Comparison of ENCODE assay signal across 10 cellular contexts in genomic region chr12:95385646-95386045, GRCh38.
DNase-seq lines count a peak whose midpoint lies in the region; ATAC-seq, FAIRE-seq and TF ChIP-seq lines count a peak whose summit lies in the region.
"Had no signal": no experiment of that assay in that cellular context is flagged by ENCODE, and none has a peak within 500 bp of the region (broad histone marks: within the 10 kb centered on the region; RNA-seq: fewer than 3 reads in every experiment).

No MANE protein-coding gene starts in this region.

- FAIRE-seq in keratinocyte (lab: Jason Lieb, UNC): no peak
- no peak for FAIRE-seq in HepG2 (lab: Jason Lieb, UNC)

- no peaks in the 10 kb centered on the region for H3K79me2 ChIP-seq in keratinocyte (ENCODE audit: control insufficient read depth, insufficient read depth, low read length)
- H3K79me2 ChIP-seq in HepG2 (ENCODE audit: insufficient read depth, low read length): no peaks in the 10 kb centered on the region

- no peak for TF ChIP-seq RAD21 in HepG2 (CRISPR knock-in tag; IDR thresholded peaks at IDR 0.05)

- dilution Hi-C loops in keratinocyte (cut with MboI; ENCODE audit: extremely low pct_ligation_motif_present, low sequenced_read_pairs): no loop called here

- H3K27ac ChIP-seq in breast epithelium: peak overlapping the region; percentile 79 to 92
- no peak overlapping the region for H3K27ac ChIP-seq in keratinocyte (ENCODE audit: control insufficient read depth, insufficient read depth, low read length)
- H3K27ac ChIP-seq in suprapubic skin: peak overlapping the region; percentile 70
- no peak overlapping the region for H3K27ac ChIP-seq in HepG2 (ENCODE audit: extremely low read length, insufficient read depth, low read length)
- H3K27ac ChIP-seq: cardiac muscle cell had no signal

- H4K20me1 ChIP-seq in keratinocyte (ENCODE audit: control insufficient read depth, extremely low read depth, insufficient read depth, low read length) (no peaks in the 10 kb centered on the region), HepG2 (ENCODE audit: insufficient read depth, low read length) (no peaks in the 10 kb centered on the region)

- no peak for ATAC-seq in HepG2

- H3K4me2 ChIP-seq in keratinocyte (ENCODE audit: control insufficient read depth, extremely low read depth, insufficient read depth, low read depth, low read length) (peak overlapping the region; percentile 17), HepG2 (ENCODE audit: low read depth, low read length) (no peak overlapping the region)

- WGBS in suprapubic skin: 40% methylated on average over 5 of the region's 5 CpGs
- 27% methylated on average over 5 of the region's 5 CpGs for WGBS in HepG2 (ENCODE audit: low lambda C conversion rate)

- POLR2A ChIA-PET in HepG2 (lab: Yijun Ruan, JAX): no interaction called here

- CTCF ChIA-PET in HepG2 (lab: Yijun Ruan, JAX; ENCODE audit: low intra/inter-chr PET ratio, low total read pairs): no interaction called here

- H3K4me3 ChIP-seq in HFF-Myc (replicated peaks; ENCODE audit: low read depth, low read length): peak overlapping the region; percentile 35
- peak overlapping the region; percentile 37 to 67 (median 49) for H3K4me3 ChIP-seq in breast epithelium
- H3K4me3 ChIP-seq in keratinocyte (ENCODE audit: control insufficient read depth in 2 of 3, extremely low read depth in 1 of 3, insufficient read depth in 2 of 3, low read depth in 1 of 3, low read length in 3 of 3): no peak overlapping the region
- H3K4me3 ChIP-seq in suprapubic skin: peak overlapping the region; percentile 38
- H3K4me3 ChIP-seq in HepG2 (replicated peaks in 1 of 3; ENCODE audit: insufficient read depth in 1 of 3, low read depth in 2 of 3, low read length in 3 of 3): no peak overlapping the region
- no peak overlapping the region for H3K4me3 ChIP-seq in HAP-1
- H3K4me3 ChIP-seq: cardiac muscle cell had no signal

- no peaks in the 10 kb centered on the region for H3K36me3 ChIP-seq in breast epithelium
- no peaks in the 10 kb centered on the region for H3K36me3 ChIP-seq in keratinocyte (ENCODE audit: control insufficient read depth in 2 of 2, extremely low read depth in 1 of 2, insufficient read depth in 2 of 2, low read length in 2 of 2)
- no peaks in the 10 kb centered on the region for H3K36me3 ChIP-seq in suprapubic skin
- no peaks in the 10 kb centered on the region for H3K36me3 ChIP-seq in HepG2 (replicated peaks in 1 of 2; ENCODE audit: control insufficient read depth in 1 of 2, insufficient read depth in 2 of 2, low read length in 2 of 2)
- no peaks in the 10 kb centered on the region for H3K36me3 ChIP-seq in HAP-1 (replicated peaks)
- H3K36me3 ChIP-seq: cardiac muscle cell had no signal

- in situ Hi-C loops in HepG2 (cut with HindIII; ENCODE audit: extremely low pct_ligation_motif_present, low pct_unique_long_range_greater_than_20kb) (no loop called here), HAP-1 (cut with MboI; ENCODE audit: low sequenced_read_pairs) (no loop called here)

- H3K4me1 ChIP-seq in breast epithelium: peaks cover 3 to 6% of the 10 kb centered on the region in 2 donors
- H3K4me1 ChIP-seq in keratinocyte (ENCODE audit: control insufficient read depth, extremely low read depth, insufficient read depth, low read length): no peaks in the 10 kb centered on the region
- H3K4me1 ChIP-seq in suprapubic skin: peaks cover 15% of the 10 kb centered on the region
- no peaks in the 10 kb centered on the region for H3K4me1 ChIP-seq in HepG2 (ENCODE audit: insufficient read depth, low read length)
- no peaks in the 10 kb centered on the region for H3K4me1 ChIP-seq in HAP-1

- no TSS peak for BruUV-seq in HepG2 (replicated peaks; lab: Mats Ljungman, UMichigan)

- TF ChIP-seq CTCF in HFF-Myc (IDR thresholded peaks at IDR 0.05; ENCODE audit: low read depth, low read length, missing control alignments) (no peak), breast epithelium (IDR thresholded peaks at IDR 0.05) (no peak), keratinocyte (optimal IDR thresholded peaks at IDR 0.05 in 1 of 3, IDR thresholded peaks at IDR 0.05 in 1 of 3, conservative IDR thresholded peaks at IDR 0.05 in 1 of 3; ENCODE audit: extremely low read depth in 1 of 3, insufficient read depth in 2 of 3, low read length in 3 of 3) (no peak), suprapubic skin (IDR thresholded peaks at IDR 0.05) (no peak), HepG2 (CRISPR knock-in tag; IDR thresholded peaks at IDR 0.05) (no peak)

- H3K9ac ChIP-seq in keratinocyte (ENCODE audit: control insufficient read depth, extremely low read depth, insufficient read depth, low read length): no peak overlapping the region
- H3K9ac ChIP-seq in HepG2 (ENCODE audit: insufficient read depth, low read depth, low read length): no peak overlapping the region

- H3K9me3 ChIP-seq in breast epithelium (no peaks in the 10 kb centered on the region), keratinocyte (ENCODE audit: control insufficient read depth, low read depth, low read length) (no peaks in the 10 kb centered on the region), suprapubic skin (no peaks in the 10 kb centered on the region), HepG2 (ENCODE audit: low read length) (no peaks in the 10 kb centered on the region), HAP-1 (no peaks in the 10 kb centered on the region)

- TF ChIP-seq POLR2A in breast epithelium (IDR thresholded peaks at IDR 0.05) (no peak), suprapubic skin (IDR thresholded peaks at IDR 0.05) (no peak), HepG2 (IDR thresholded peaks at IDR 0.05; ENCODE audit: insufficient read depth in 1 of 2, low read depth in 2 of 2, low read length in 2 of 2) (no peak)

- no peak for TF ChIP-seq EP300 in suprapubic skin (IDR thresholded peaks at IDR 0.05)
- TF ChIP-seq EP300 in HepG2 (IDR thresholded peaks at IDR 0.05; ENCODE audit: low read depth in 2 of 2, low read length in 2 of 2): no peak
- no peak for TF ChIP-seq EP300 in HepG2 (CRISPR knock-in tag; IDR thresholded peaks at IDR 0.05; ENCODE audit: borderline replicate concordance)

- no peaks in the 10 kb centered on the region for H3K9me1 ChIP-seq in keratinocyte (ENCODE audit: control insufficient read depth, extremely low read depth, insufficient read depth, low read length)

- intact Hi-C loops in breast epithelium (cut with DNase I; ENCODE audit: low total_unique reads): no loop called here
- intact Hi-C loops in HepG2 (cut with micrococcal nuclease; ENCODE audit: unreplicated experiment): no loop called here

- no peak overlapping the region for H2AFZ ChIP-seq in keratinocyte (ENCODE audit: control insufficient read depth, low read length)
- no peak overlapping the region for H2AFZ ChIP-seq in HepG2 (ENCODE audit: low read length)

- H3K27me3 ChIP-seq in breast epithelium: no peaks in the 10 kb centered on the region
- H3K27me3 ChIP-seq in keratinocyte (ENCODE audit: control insufficient read depth, extremely low read depth, insufficient read depth, low read length): no peaks in the 10 kb centered on the region
- H3K27me3 ChIP-seq in suprapubic skin: no peaks in the 10 kb centered on the region
- H3K27me3 ChIP-seq in HepG2 (ENCODE audit: control insufficient read depth in 1 of 2, insufficient read depth in 2 of 2, low read length in 2 of 2): peaks cover 2 to 4% of the 10 kb centered on the region in 2 experiments; a peak in 3 of 5 replicates
- H3K27me3 ChIP-seq in HAP-1 (ENCODE audit: low read depth): peaks cover 13% of the 10 kb centered on the region; the same call in 1 of the 2 replicates
- H3K27me3 ChIP-seq: cardiac muscle cell had no signal

- DNase-seq in HFF-Myc (ENCODE audit: extremely low read depth, low read depth) (no peak), breast epithelium (ENCODE audit: low spot score in 2 of 2) (no peak), keratinocyte (ENCODE audit: low read depth, low spot score) (no peak), suprapubic skin (ENCODE audit: low spot score in 2 of 2) (no peak), NCI-H1048 (lab: John Stamatoyannopoulos, UW) (no peak), HepG2 (ENCODE audit: low spot score) (no peak), HAP-1 (ENCODE audit: low spot score in 2 of 2) (no peak), A172 (ENCODE audit: low spot score) (no peak)
- DNase-seq: DMS79 treated with DMSO at 0.1 percent for 48 hours had no signal

TF ChIP-seq in HepG2, 621 proteins besides CTCF, POLR2A, EP300 and RAD21 (continues in another document):
- TF ChIP-seq NR2C2 (CRISPR knock-in tag; IDR thresholded peaks at IDR 0.05; ENCODE audit: borderline replicate concordance) (no peak), ZNF704 (CRISPR knock-in tag; IDR thresholded peaks at IDR 0.05; ENCODE audit: borderline replicate concordance) (no peak), BCL6 (CRISPR knock-in tag; IDR thresholded peaks at IDR 0.05) (no peak), MTF2 (CRISPR knock-in tag; IDR thresholded peaks at IDR 0.05; ENCODE audit: borderline replicate concordance) (no peak), PLRG1 (conservative IDR thresholded peaks at IDR 0.05) (no peak), GABPB1 (CRISPR knock-in tag; IDR thresholded peaks at IDR 0.05) (no peak)

Comparison
In these comparisons a context has a peak if more than half of its experiments do, and no peak if none do; other contexts are left out.
1. H3K4me3 ChIP-seq: peak in HFF-Myc (single experiment), breast epithelium (3 of 3) and suprapubic skin (single experiment); none in keratinocyte (0 of 3), HepG2 (0 of 3) and HAP-1 (single experiment).
2. H3K27ac ChIP-seq: peak in breast epithelium (2 of 2) and suprapubic skin (single experiment); none in keratinocyte (single experiment) and HepG2 (single experiment).